ENCODE assay signal across 8 cellular contexts in the genomic region with DNA sequence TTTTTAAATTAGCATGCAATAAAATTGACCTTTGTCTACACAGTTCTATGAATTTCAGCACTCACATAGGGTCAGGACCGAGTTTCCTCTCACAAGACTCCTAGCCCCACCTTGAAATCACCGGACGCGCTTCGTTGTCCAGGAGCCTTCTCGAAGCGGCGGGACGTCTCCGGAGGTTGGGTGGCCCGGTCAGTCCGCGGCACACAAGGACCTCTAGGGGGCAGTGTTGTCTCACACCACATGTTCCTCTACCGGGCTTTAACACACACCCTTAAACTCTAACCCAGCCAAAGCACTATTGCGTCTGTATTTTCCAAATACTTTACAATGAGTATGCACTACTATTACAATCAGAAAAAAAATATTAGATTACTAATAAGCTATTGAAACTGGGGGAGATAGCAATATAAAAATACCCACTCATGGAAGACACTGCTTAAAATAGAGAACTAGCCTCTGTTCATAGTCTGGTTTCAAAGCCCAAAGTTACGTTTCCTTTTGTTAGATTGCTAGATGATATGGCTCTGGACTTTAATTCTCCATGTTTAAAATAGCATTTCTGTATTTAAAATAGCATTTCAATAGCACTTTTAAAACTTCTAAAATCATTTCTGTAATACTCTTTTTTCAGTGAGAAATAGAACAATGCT. TPM values are rescaled to one million over a fixed set of nuclear protein-coding genes. Genes with fewer than 3 reads are reported as not detected.
DNase-seq lines count a peak whose midpoint lies in the region; ATAC-seq and TF ChIP-seq lines count a peak whose summit lies in the region.
"Not testable (repeated sequence)": the region's sequence is repeated elsewhere in the genome, so short reads cannot be mapped to it uniquely, and the experiment has no call there.

No MANE protein-coding gene starts in this region.

- not testable (repeated sequence) for H3K27me3 Mint-ChIP-seq in activated CD4-positive, alpha-beta T cell treated with anti-CD3 and anti-CD28 coated beads for 36 hours; activated naive CD4-positive, alpha-beta T cell treated with anti-CD3 and anti-CD28 coated beads, Interleukin-2, amount 10 ng/mL, durations not matched to agents 7 days and 5 days

- H3K4me3 ChIP-seq in prostate gland, stomach: not testable (repeated sequence)

- ATAC-seq in GM18498 (IDR thresholded peaks at IDR 0.05; ENCODE audit: unreplicated experiment) (peak; percentile 92), GM21723 (IDR thresholded peaks at IDR 0.05; ENCODE audit: unreplicated experiment) (peak; percentile 93), HG03175 (IDR thresholded peaks at IDR 0.05; ENCODE audit: unreplicated experiment) (peak; percentile 97), left cardiac atrium (peak; percentile 93 to 97)
- ATAC-seq in activated CD4-positive, alpha-beta T cell treated with anti-CD3 and anti-CD28 coated beads for 36 hours = peak; percentile 95

- DNase-seq in activated CD4-positive, alpha-beta T cell treated with anti-CD3 and anti-CD28 coated beads for 36 hours = peak; percentile 41
- DNase-seq in activated naive CD4-positive, alpha-beta T cell treated with anti-CD3 and anti-CD28 coated beads, Interleukin-2, amount 10 ng/mL, durations not matched to agents 7 days and 5 days = peak; percentile 35
- DNase-seq in left cardiac atrium (peak; percentile 41), prostate gland (ENCODE audit: low spot score) (peak; percentile 20), stomach (peak; percentile 62)

- peak in 2 of 4 experiments; percentile 15 to 24 for TF ChIP-seq CTCF in prostate gland (IDR thresholded peaks at IDR 0.05)
- TF ChIP-seq CTCF in stomach (IDR thresholded peaks at IDR 0.05) = peak in 2 of 7 experiments; percentile 24 to 40

- H3K27ac ChIP-seq in prostate gland, stomach: not testable (repeated sequence)

- POLR2A ChIA-PET in activated CD4-positive, alpha-beta T cell treated with anti-CD3 and anti-CD28 coated beads for 36 hours (lab: Charles Lee) = not testable (repeated sequence)

- not testable (repeated sequence) for H3K27me3 ChIP-seq in prostate gland (replicated peaks; ENCODE audit: insufficient read depth); stomach

- not testable (repeated sequence) for H3K4me3 Mint-ChIP-seq in activated CD4-positive, alpha-beta T cell treated with anti-CD3 and anti-CD28 coated beads for 36 hours; activated naive CD4-positive, alpha-beta T cell treated with anti-CD3 and anti-CD28 coated beads, Interleukin-2, amount 10 ng/mL, durations not matched to agents 7 days and 5 days

- H3K27ac Mint-ChIP-seq in activated CD4-positive, alpha-beta T cell treated with anti-CD3 and anti-CD28 coated beads for 36 hours; activated naive CD4-positive, alpha-beta T cell treated with anti-CD3 and anti-CD28 coated beads, Interleukin-2, amount 10 ng/mL, durations not matched to agents 7 days and 5 days: not testable (repeated sequence)

- CTCF ChIA-PET in activated CD4-positive, alpha-beta T cell treated with anti-CD3 and anti-CD28 coated beads for 36 hours (lab: Charles Lee); activated naive CD4-positive, alpha-beta T cell treated with anti-CD3 and anti-CD28 coated beads, Interleukin-2, amount 10 ng/mL, durations not matched to agents 7 days and 5 days (lab: Charles Lee): not testable (repeated sequence)

- not testable (repeated sequence) for TF ChIP-seq EP300 in stomach (IDR thresholded peaks at IDR 0.05)

- H3K36me3 ChIP-seq in prostate gland, stomach: not testable (repeated sequence)

- TF ChIP-seq POLR2A in prostate gland (IDR thresholded peaks at IDR 0.05); stomach (IDR thresholded peaks at IDR 0.05): not testable (repeated sequence)

- 17% methylated on average over 14 of the region's 16 CpGs for WGBS in prostate gland
- WGBS in stomach, 5 donors = 5 to 20% (median 12%) methylated on average over 1 to 13 of the region's 16 CpGs; no CpG with 5 or more reads in 1 of the 5 donors

- intact Hi-C loops in activated CD4-positive, alpha-beta T cell treated with anti-CD3 and anti-CD28 coated beads for 36 hours (cut with DNase I, micrococcal nuclease); left cardiac atrium (cut with DNase I); prostate gland (cut with DNase I); stomach (cut with DNase I; ENCODE audit: low total_unique reads): not testable (repeated sequence)

- H3K4me1 ChIP-seq in prostate gland (replicated peaks); stomach: not testable (repeated sequence)

- not testable (repeated sequence) for H3K36me3 Mint-ChIP-seq in activated CD4-positive, alpha-beta T cell treated with anti-CD3 and anti-CD28 coated beads for 36 hours (ENCODE audit: low read depth); activated naive CD4-positive, alpha-beta T cell treated with anti-CD3 and anti-CD28 coated beads, Interleukin-2, amount 10 ng/mL, durations not matched to agents 7 days and 5 days

- not testable (repeated sequence) for H3K9me3 Mint-ChIP-seq in activated CD4-positive, alpha-beta T cell treated with anti-CD3 and anti-CD28 coated beads for 36 hours (ENCODE audit: low read depth); activated naive CD4-positive, alpha-beta T cell treated with anti-CD3 and anti-CD28 coated beads, Interleukin-2, amount 10 ng/mL, durations not matched to agents 7 days and 5 days

- H3K4me1 Mint-ChIP-seq in activated CD4-positive, alpha-beta T cell treated with anti-CD3 and anti-CD28 coated beads for 36 hours; activated naive CD4-positive, alpha-beta T cell treated with anti-CD3 and anti-CD28 coated beads, Interleukin-2, amount 10 ng/mL, durations not matched to agents 7 days and 5 days: not testable (repeated sequence)

- H3K9me3 ChIP-seq in prostate gland, stomach: not testable (repeated sequence)

RNA-seq across cellular contexts. Expression of a gene that starts 56.0 kb away (rescaled TPM):
- 1 to 10 TPM; 1.3 to 1.5 TPM for total RNA-seq in activated CD4-positive, alpha-beta T cell treated with anti-CD3 and anti-CD28 coated beads for 36 hours
- total RNA-seq in left cardiac atrium (1 to 10 TPM; 3.5 to 4.2 TPM), prostate gland (10 to 100 TPM in 1 of 2 donors, 1 to 10 TPM in 1; 7.8 to 13.0 TPM), stomach (1 to 10 TPM in 3 of 5 donors, under 1 TPM in 1, not detected in 1; under 0.01 to 2.0 (median 1.6) TPM)
- polyA plus RNA-seq in stomach = 1 to 10 TPM; 1.2 to 9.2 (median 1.8) TPM
